ENCODE assay signal across 20 cellular contexts in the genomic region with DNA sequence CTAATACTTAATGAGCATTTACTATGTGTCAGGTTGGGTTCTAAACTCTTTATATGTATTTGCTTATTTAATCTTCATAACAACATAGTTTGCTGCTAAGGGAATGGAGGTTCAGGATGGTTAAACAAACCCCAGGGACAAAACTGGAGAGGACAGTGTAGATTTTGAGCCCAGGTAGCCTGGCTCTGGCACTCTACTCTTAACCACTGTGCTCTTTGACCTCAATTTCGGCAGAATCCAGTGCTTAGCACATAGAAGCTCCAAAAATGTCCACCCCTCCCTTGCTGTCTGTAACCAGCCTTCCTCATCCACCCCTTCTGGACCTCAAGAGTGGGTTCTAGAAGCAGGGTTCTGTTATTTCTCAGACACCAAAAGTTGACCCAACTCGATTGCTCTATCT.
"Had no signal": no experiment of that assay in that cellular context is flagged by ENCODE, and none has a peak within 500 bp of the region (broad histone marks: within the 10 kb centered on the region; RNA-seq: fewer than 3 reads in every experiment).

No MANE protein-coding gene starts in this region.

- H3K27ac Mint-ChIP-seq: activated CD4-positive, alpha-beta memory T cell treated with anti-CD3 and anti-CD28 coated beads, Interleukin-2, amount 10 ng/mL, durations not matched to agents 7 days and 5 days; activated CD4-positive, alpha-beta T cell treated with anti-CD3 and anti-CD28 coated beads, Interleukin-2, amount 10 ng/mL, durations not matched to agents 24 days and 14 days; activated CD8-positive, alpha-beta memory T cell treated with anti-CD3 and anti-CD28 coated beads, Interleukin-2, amount 10 ng/mL, durations not matched to agents 7 days and 5 days; endodermal cell had no signal

- H3K4me1 ChIP-seq: foreskin keratinocyte had no signal

- ATAC-seq: activated CD4-positive, CD25-positive, alpha-beta regulatory T cell treated with anti-CD3 and anti-CD28 coated beads, Interleukin-2, amount 50 U/mL, for 24 hours; foreskin keratinocyte; left lung had no signal

- H3K4me1 Mint-ChIP-seq: activated CD4-positive, alpha-beta memory T cell treated with anti-CD3 and anti-CD28 coated beads, Interleukin-2, amount 10 ng/mL, durations not matched to agents 7 days and 5 days had no signal

- H3K4me3 ChIP-seq: esophagus muscularis mucosa, left lung, lung, right atrium auricular region, tibial nerve had no signal

- H3K9me3 ChIP-seq: esophagus muscularis mucosa, left lung, right atrium auricular region, tibial nerve had no signal

- DNase-seq: activated CD4-positive, alpha-beta memory T cell treated with anti-CD3 and anti-CD28 coated beads, Interleukin-2, amount 10 ng/mL, durations not matched to agents 7 days and 5 days; activated CD4-positive, alpha-beta T cell treated with anti-CD3 and anti-CD28 coated beads, Interleukin-2, amount 10 ng/mL, durations not matched to agents 24 days and 14 days; activated CD8-positive, alpha-beta memory T cell treated with anti-CD3 and anti-CD28 coated beads, Interleukin-2, amount 10 ng/mL, durations not matched to agents 7 days and 5 days; activated gamma-delta T cell treated with Interleukin-2 at 50 U/mL for 16 hours; activated naive CD4-positive, alpha-beta T cell treated with anti-CD3 and anti-CD28 coated beads, Interleukin-2, amount 50 U/mL, for 16 hours; amniotic stem cell; brain microvascular endothelial cell; endodermal cell; foreskin keratinocyte; kidney glomerular epithelial cell; left lung; naive B cell; stimulated activated naive CD4-positive, alpha-beta T cell treated with Interleukin-2 at 50 U/mL for 16 hours; T-helper 9 cell had no signal

- H3K36me3 ChIP-seq: brain microvascular endothelial cell, esophagus muscularis mucosa, left lung, right atrium auricular region, tibial nerve had no signal

- H3K4me3 Mint-ChIP-seq: activated CD4-positive, alpha-beta memory T cell treated with anti-CD3 and anti-CD28 coated beads, Interleukin-2, amount 10 ng/mL, durations not matched to agents 7 days and 5 days; activated CD4-positive, alpha-beta T cell treated with anti-CD3 and anti-CD28 coated beads, Interleukin-2, amount 10 ng/mL, durations not matched to agents 24 days and 14 days; activated CD8-positive, alpha-beta memory T cell treated with anti-CD3 and anti-CD28 coated beads, Interleukin-2, amount 10 ng/mL, durations not matched to agents 7 days and 5 days; endodermal cell; naive B cell had no signal

- H3K36me3 Mint-ChIP-seq: activated CD8-positive, alpha-beta memory T cell treated with anti-CD3 and anti-CD28 coated beads, Interleukin-2, amount 10 ng/mL, durations not matched to agents 7 days and 5 days; naive B cell had no signal

- H3K9me3 Mint-ChIP-seq: activated CD4-positive, alpha-beta memory T cell treated with anti-CD3 and anti-CD28 coated beads, Interleukin-2, amount 10 ng/mL, durations not matched to agents 7 days and 5 days; activated CD4-positive, alpha-beta T cell treated with anti-CD3 and anti-CD28 coated beads, Interleukin-2, amount 10 ng/mL, durations not matched to agents 24 days and 14 days; endodermal cell; naive B cell had no signal

- H3K27me3 ChIP-seq: right atrium auricular region had no signal

- H3K27ac ChIP-seq: brain microvascular endothelial cell, esophagus muscularis mucosa, foreskin keratinocyte, left lung, right atrium auricular region, tibial nerve, VCaP had no signal
